Comparison of ENCODE assay signal across 8 cellular contexts in genomic region chr7:3092468-3092867, GRCh38. TPM values are rescaled to one million over a fixed set of nuclear protein-coding genes. Genes with fewer than 3 reads are reported as not detected.
A peak's percentile ranks its signal among the peaks of the same experiment; 100 is the strongest.
DNase-seq lines count a peak whose midpoint lies in the region; ATAC-seq, FAIRE-seq and TF ChIP-seq lines count a peak whose summit lies in the region.

No MANE protein-coding gene starts in this region.

- peak; percentile 68 for ATAC-seq in HG02884 (IDR thresholded peaks at IDR 0.05; ENCODE audit: unreplicated experiment)

- DNase-seq in GM18507 (ENCODE audit: extremely low spot score, insufficient read length, low read depth): peak; percentile 38
- peak; percentile 23 for DNase-seq in UCSD-AML1 (lab: John Stamatoyannopoulos, UW; ENCODE audit: unreplicated experiment)
- DNase-seq in choroid plexus epithelial cell (ENCODE audit: low read depth): peak; percentile 57
- DNase-seq in stimulated activated CD8-positive, alpha-beta memory T cell treated with anti-CD3 and anti-CD28 coated beads, Interleukin-12 subunit alpha, Interleukin-12 subunit beta, amount 100 ng/mL, for 1 hour (ENCODE audit: low read depth): peak; percentile 41
- DNase-seq in AG08395 (ENCODE audit: low spot score): no peak
- DNase-seq in HuH-7 (ENCODE audit: low spot score): no peak
- no peak for DNase-seq in dermis blood vessel endothelial cell

- no peak for TF ChIP-seq CTCF in choroid plexus epithelial cell (conservative IDR thresholded peaks at IDR 0.05; ENCODE audit: low read depth, low read length)

- peak; percentile 91 for FAIRE-seq in GM18507 (lab: Jason Lieb, UNC)

- H3K4me3 ChIP-seq in choroid plexus epithelial cell (ENCODE audit: low read depth, low read length): no peak overlapping the region

RNA-seq across cellular contexts. Expression of gene CARD11, which starts 48.8 kb away (rescaled TPM):
- 1.1 and 1.4 TPM in 2 replicates for total RNA-seq in dermis blood vessel endothelial cell

Comparison
In these comparisons a context has a peak if more than half of its experiments do, and no peak if none do; other contexts are left out.
1. DNase-seq: peak in GM18507 (single experiment), UCSD-AML1 (single experiment), choroid plexus epithelial cell (single experiment) and stimulated activated CD8-positive, alpha-beta memory T cell treated with anti-CD3 and anti-CD28 coated beads, Interleukin-12 subunit alpha, Interleukin-12 subunit beta, amount 100 ng/mL, for 1 hour (single experiment); none in AG08395 (single experiment), HuH-7 (single experiment) and dermis blood vessel endothelial cell (single experiment).